In the genomic region with DNA sequence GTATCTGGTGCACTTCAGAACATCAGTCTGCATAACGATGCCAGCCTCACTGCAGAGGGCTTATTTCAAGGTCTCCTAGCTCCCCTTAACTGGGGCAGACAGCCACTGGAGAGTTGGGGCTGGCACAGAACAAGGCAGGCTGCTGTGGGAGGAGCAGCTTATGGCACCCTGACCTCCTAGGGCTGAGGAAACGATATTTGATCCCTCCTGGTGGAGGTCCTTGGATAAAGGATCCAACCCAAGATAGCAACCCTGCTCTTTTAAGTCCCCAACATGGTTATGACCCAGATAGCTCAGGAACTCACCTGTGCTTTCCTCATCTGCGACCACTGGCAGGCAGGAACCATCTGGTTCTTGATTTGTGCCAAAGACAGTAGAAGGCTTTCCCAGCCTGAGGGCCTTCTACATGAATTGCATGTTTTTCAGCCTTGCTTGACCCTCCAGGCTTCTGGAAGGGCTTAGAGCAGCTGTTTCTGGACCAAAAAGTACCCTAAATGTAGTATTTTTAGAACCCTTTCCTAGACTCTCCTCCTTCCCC, we compare ENCODE assay signal across 16 cellular contexts. TPM values are rescaled to one million over a fixed set of nuclear protein-coding genes. Genes with fewer than 3 reads are reported as not detected.
A peak's percentile ranks its signal among the peaks of the same experiment; 100 is the strongest.
DNase-seq lines count a peak whose midpoint lies in the region; ATAC-seq and TF ChIP-seq lines count a peak whose summit lies in the region.
"Had no signal": no experiment of that assay in that cellular context is flagged by ENCODE, and none has a peak within 500 bp of the region (broad histone marks: within the 10 kb centered on the region; RNA-seq: fewer than 3 reads in every experiment).

No MANE protein-coding gene starts in this region.

- H3K18ac ChIP-seq in mesenchymal stem cell (ENCODE audit: low read depth in 1 of 2, low read length in 2 of 2) (no peak overlapping the region), trophoblast cell (ENCODE audit: low read length) (no peak overlapping the region)

- H3K27me3 Mint-ChIP-seq in activated naive CD8-positive, alpha-beta T cell, result no peaks in the 10 kb centered on the region
- no peaks in the 10 kb centered on the region for H3K27me3 Mint-ChIP-seq in activated naive CD8-positive, alpha-beta T cell treated with anti-CD3 and anti-CD28 coated beads for 36 hours
- no peaks in the 10 kb centered on the region for H3K27me3 Mint-ChIP-seq in activated B cell treated with CpG ODN at 0.5 μM for 24 hours

- H2BK120ac ChIP-seq in mesenchymal stem cell (ENCODE audit: low read depth, low read length) (no peak overlapping the region), trophoblast cell (ENCODE audit: insufficient read depth, low read length, poor library complexity) (no peak overlapping the region)

- TF ChIP-seq CTCF in activated B cell treated with CpG ODN at 0.5 μM for 24 hours (IDR thresholded peaks at IDR 0.05), result no peak

- H2AK5ac ChIP-seq in mesenchymal stem cell (ENCODE audit: low read length, severe bottlenecking) (peak overlapping the region; percentile 45), trophoblast cell (ENCODE audit: low read length) (no peak overlapping the region)

- 90% methylated on average over 3 of the region's 3 CpGs for WGBS in mesenchymal stem cell
- WGBS in trophoblast cell (ENCODE audit: extremely low coverage, insufficient coverage, insufficient read length), result no CpG with 5 or more reads among the region's 3 CpGs

- peak overlapping the region; percentile 59 for H3K4me3 Mint-ChIP-seq in activated naive CD8-positive, alpha-beta T cell
- H3K4me3 Mint-ChIP-seq in activated naive CD8-positive, alpha-beta T cell treated with anti-CD3 and anti-CD28 coated beads for 36 hours, result no peak overlapping the region
- no peak overlapping the region for H3K4me3 Mint-ChIP-seq in activated B cell treated with CpG ODN at 0.5 μM for 24 hours

- H2BK5ac ChIP-seq in mesenchymal stem cell (ENCODE audit: low read depth, low read length, poor library complexity, severe bottlenecking) (no peak overlapping the region), trophoblast cell (ENCODE audit: low read depth, low read length, poor library complexity) (no peak overlapping the region)

- peaks cover 61% of the 10 kb centered on the region for H3K4me1 Mint-ChIP-seq in activated naive CD8-positive, alpha-beta T cell (ENCODE audit: low read depth)
- peaks cover 48% of the 10 kb centered on the region for H3K4me1 Mint-ChIP-seq in activated naive CD8-positive, alpha-beta T cell treated with anti-CD3 and anti-CD28 coated beads for 36 hours
- peaks cover 75% of the 10 kb centered on the region for H3K4me1 Mint-ChIP-seq in activated B cell treated with CpG ODN at 0.5 μM for 24 hours

- CTCF ChIA-PET in activated B cell treated with CpG ODN at 0.5 μM for 24 hours (lab: Charles Lee), result interaction anchor here (0.8 to 2.6 kb wide), 6 partner anchors 15 to 54 kb away, joined by 3 to 38 read pairs (median 12); a partner anchor contains a TSS

- H3K27me3 ChIP-seq in mesenchymal stem cell (ENCODE audit: control insufficient read depth in 1 of 2, insufficient read depth in 1 of 2, low read length in 2 of 2), result no peaks in the 10 kb centered on the region
- no peaks in the 10 kb centered on the region for H3K27me3 ChIP-seq in trophoblast cell (ENCODE audit: insufficient read depth, low read length)
- H3K27me3 ChIP-seq: hepatocyte, ovary had no signal

- peak overlapping the region in 1 of 2 experiments; percentile 80 for H3K23ac ChIP-seq in mesenchymal stem cell (ENCODE audit: low read length in 2 of 2)
- no peak overlapping the region for H3K23ac ChIP-seq in trophoblast cell (ENCODE audit: low read length)

- H3K4ac ChIP-seq in mesenchymal stem cell (ENCODE audit: low read depth in 1 of 2, low read length in 2 of 2) (no peak overlapping the region), trophoblast cell (ENCODE audit: low read depth, low read length) (no peak overlapping the region)

- intact Hi-C loops in activated B cell treated with CpG ODN at 0.5 μM for 24 hours (cut with micrococcal nuclease), result loop anchor here (5.0 kb wide), 1 partner anchor 106 kb away; no protein-coding TSS in a partner anchor

- H3K4me3 ChIP-seq in mesenchymal stem cell (ENCODE audit: insufficient read depth in 1 of 2, low read depth in 1 of 2, low read length in 2 of 2), result no peak overlapping the region
- H3K4me3 ChIP-seq in trophoblast cell (ENCODE audit: low read depth, low read length), result no peak overlapping the region
- H3K4me3 ChIP-seq: hepatocyte, ovary had no signal

- H3K79me1 ChIP-seq in mesenchymal stem cell (replicated peaks; ENCODE audit: low read length, poor library complexity, severe bottlenecking), result peaks cover 31% of the 10 kb centered on the region
- H3K79me1 ChIP-seq in trophoblast cell (ENCODE audit: low read length), result peaks cover 13% of the 10 kb centered on the region

- POLR2A ChIA-PET in activated B cell treated with CpG ODN at 0.5 μM for 24 hours (lab: Charles Lee), result interaction anchor here (3.4 to 9.3 kb wide), 3 partner anchors 15 to 72 kb away, joined by 13 to 191 read pairs (median 102); a partner anchor contains a TSS

- no peaks in the 10 kb centered on the region for H3K9me3 Mint-ChIP-seq in activated naive CD8-positive, alpha-beta T cell (ENCODE audit: low read depth)
- no peaks in the 10 kb centered on the region for H3K9me3 Mint-ChIP-seq in activated naive CD8-positive, alpha-beta T cell treated with anti-CD3 and anti-CD28 coated beads for 36 hours
- H3K9me3 Mint-ChIP-seq in activated B cell treated with CpG ODN at 0.5 μM for 24 hours, result no peaks in the 10 kb centered on the region

- H3K4me2 ChIP-seq in mesenchymal stem cell (ENCODE audit: low read length, poor library complexity, severe bottlenecking), result no peak overlapping the region
- no peak overlapping the region for H3K4me2 ChIP-seq in trophoblast cell (ENCODE audit: low read length)

- H4K12ac ChIP-seq in trophoblast cell (ENCODE audit: low read depth, low read length), result no peak overlapping the region

- H3K36me3 Mint-ChIP-seq in activated naive CD8-positive, alpha-beta T cell, result peaks cover 19% of the 10 kb centered on the region
- H3K36me3 Mint-ChIP-seq in activated naive CD8-positive, alpha-beta T cell treated with anti-CD3 and anti-CD28 coated beads for 36 hours, result peaks cover 34% of the 10 kb centered on the region
- peaks cover 50% of the 10 kb centered on the region for H3K36me3 Mint-ChIP-seq in activated B cell treated with CpG ODN at 0.5 μM for 24 hours (ENCODE audit: low read depth)

- ATAC-seq in activated B cell treated with CpG ODN at 0.5 μM for 24 hours (ENCODE audit: low read depth) (no peak), GM18517 (IDR thresholded peaks at IDR 0.05; ENCODE audit: unreplicated experiment) (no peak), HG03280 (IDR thresholded peaks at IDR 0.05; ENCODE audit: unreplicated experiment) (no peak), HG02763 (IDR thresholded peaks at IDR 0.05; ENCODE audit: unreplicated experiment) (no peak)

- no peaks in the 10 kb centered on the region for H3K9me3 ChIP-seq in mesenchymal stem cell (ENCODE audit: control insufficient read depth, low read length)
- H3K9me3 ChIP-seq in trophoblast cell (ENCODE audit: insufficient read depth, low read depth, low read length), result no peaks in the 10 kb centered on the region
- H3K9me3 ChIP-seq: ovary had no signal

- DNase-seq in activated naive CD8-positive, alpha-beta T cell treated with anti-CD3 and anti-CD28 coated beads for 36 hours, result no peak
- no peak for DNase-seq in activated B cell treated with CpG ODN at 0.5 μM for 24 hours
- no peak for DNase-seq in mesenchymal stem cell
- DNase-seq in trophoblast cell, result no peak
- DNase-seq: activated CD4-positive, CD25-positive, alpha-beta regulatory T cell; H7; NCI-H1092 treated with DMSO at 0.1 percent for 48 hours; NCI-H526 treated with DMSO at 0.1 percent for 48 hours; ovary had no signal

- H3K4me1 ChIP-seq in mesenchymal stem cell (ENCODE audit: control insufficient read depth, insufficient read depth, low read depth, low read length) (peaks cover 26% of the 10 kb centered on the region), trophoblast cell (ENCODE audit: control insufficient read depth in 1 of 2, insufficient read depth in 2 of 2, low read length in 2 of 2) (peaks cover 15 to 21% of the 10 kb centered on the region in 2 experiments)

- H3K79me2 ChIP-seq in trophoblast cell (ENCODE audit: control insufficient read depth, insufficient read depth, low read length, poor library complexity), result peaks cover 7% of the 10 kb centered on the region

- no peak overlapping the region for H3K14ac ChIP-seq in mesenchymal stem cell (ENCODE audit: low read length in 2 of 2)
- no peak overlapping the region for H3K14ac ChIP-seq in trophoblast cell (ENCODE audit: low read length)

- H3K36me3 ChIP-seq in mesenchymal stem cell (ENCODE audit: control insufficient read depth in 1 of 2, insufficient read depth in 2 of 2, low read depth in 1 of 2, low read length in 2 of 2), result peaks cover 17 to 23% of the 10 kb centered on the region in 2 experiments
- peaks cover 17 to 23% of the 10 kb centered on the region in 2 experiments for H3K36me3 ChIP-seq in trophoblast cell (ENCODE audit: control insufficient read depth in 1 of 2, insufficient read depth in 2 of 2, low read length in 2 of 2)
- H3K36me3 ChIP-seq: ovary had no signal

- H4K91ac ChIP-seq in mesenchymal stem cell (ENCODE audit: low read length) (no peak overlapping the region), trophoblast cell (ENCODE audit: low read depth, low read length) (no peak overlapping the region)

- H3K9ac ChIP-seq in mesenchymal stem cell (ENCODE audit: low read length), result no peak overlapping the region
- no peak overlapping the region for H3K9ac ChIP-seq in trophoblast cell (ENCODE audit: low read length)

- peak overlapping the region; percentile 66 for H4K8ac ChIP-seq in mesenchymal stem cell (ENCODE audit: low read length)
- H4K8ac ChIP-seq in trophoblast cell (ENCODE audit: low read depth, low read length), result no peak overlapping the region

- H2BK12ac ChIP-seq in mesenchymal stem cell (ENCODE audit: low read length in 2 of 2), result peak overlapping the region in 1 of 2 experiments; percentile 30
- no peak overlapping the region for H2BK12ac ChIP-seq in trophoblast cell (ENCODE audit: low read length)

- H3K27ac ChIP-seq in mesenchymal stem cell (ENCODE audit: low read length, poor library complexity, severe bottlenecking) (no peak overlapping the region), trophoblast cell (ENCODE audit: low read depth, low read length) (no peak overlapping the region)

- H2AFZ ChIP-seq in mesenchymal stem cell (ENCODE audit: low read depth, low read length) (no peak overlapping the region), trophoblast cell (ENCODE audit: insufficient read depth, low read length, poor library complexity) (no peak overlapping the region)
- H2AFZ ChIP-seq: hepatocyte had no signal

- peak overlapping the region; percentile 41 for H3K27ac Mint-ChIP-seq in activated naive CD8-positive, alpha-beta T cell
- no peak overlapping the region for H3K27ac Mint-ChIP-seq in activated naive CD8-positive, alpha-beta T cell treated with anti-CD3 and anti-CD28 coated beads for 36 hours
- peak overlapping the region; percentile 95 for H3K27ac Mint-ChIP-seq in activated B cell treated with CpG ODN at 0.5 μM for 24 hours

- H2BK15ac ChIP-seq in mesenchymal stem cell (ENCODE audit: low read depth, poor library complexity, severe bottlenecking), result no peak overlapping the region

RNA-seq across cellular contexts. Expression of a gene that starts 2.8 kb away (rescaled TPM):
- 100 to 1,000 TPM; 109 to 113 TPM for total RNA-seq in activated naive CD8-positive, alpha-beta T cell treated with anti-CD3 and anti-CD28 coated beads for 36 hours
- total RNA-seq in activated B cell treated with CpG ODN at 0.5 μM for 24 hours, result 117 and 121 TPM in 2 replicates
- 107 TPM for polyA plus RNA-seq in mesenchymal stem cell (2013, experiment 1 of 2)
- 104 TPM for polyA plus RNA-seq in mesenchymal stem cell (2013, experiment 2 of 2)
- 82.6 and 93.9 TPM in 2 replicates for polyA plus RNA-seq in trophoblast cell (2013)

RNA-seq across cellular contexts. Expression of a gene that starts 7.5 kb away (rescaled TPM):
- 1 to 10 TPM; 1.3 to 1.4 TPM for total RNA-seq in activated naive CD8-positive, alpha-beta T cell treated with anti-CD3 and anti-CD28 coated beads for 36 hours
- 8.2 and 8.7 TPM in 2 replicates for total RNA-seq in activated B cell treated with CpG ODN at 0.5 μM for 24 hours
- polyA plus RNA-seq in mesenchymal stem cell (2013, experiment 1 of 2), result 84.4 TPM
- 86.4 TPM for polyA plus RNA-seq in mesenchymal stem cell (2013, experiment 2 of 2)
- 77.9 and 87.2 TPM in 2 replicates for polyA plus RNA-seq in trophoblast cell (2013)

RNA-seq across cellular contexts. Expression of a gene that starts 10.4 kb away (rescaled TPM):
- 100 to 1,000 TPM; 209 to 213 TPM for total RNA-seq in activated naive CD8-positive, alpha-beta T cell treated with anti-CD3 and anti-CD28 coated beads for 36 hours
- total RNA-seq in activated B cell treated with CpG ODN at 0.5 μM for 24 hours, result 143 and 164 TPM in 2 replicates
- polyA plus RNA-seq in mesenchymal stem cell (2013, experiment 1 of 2), result 46.6 TPM
- polyA plus RNA-seq in mesenchymal stem cell (2013, experiment 2 of 2), result 47.0 TPM
- polyA plus RNA-seq in trophoblast cell (2013), result 53.1 and 54.3 TPM in 2 replicates

RNA-seq across cellular contexts. Expression of a gene that starts 35.2 kb away (rescaled TPM):
- 1 to 10 TPM; 6.3 to 6.9 TPM for total RNA-seq in activated naive CD8-positive, alpha-beta T cell treated with anti-CD3 and anti-CD28 coated beads for 36 hours
- 76.4 and 77.8 TPM in 2 replicates for total RNA-seq in activated B cell treated with CpG ODN at 0.5 μM for 24 hours
- 40.1 TPM for polyA plus RNA-seq in mesenchymal stem cell (2013, experiment 1 of 2)
- polyA plus RNA-seq in mesenchymal stem cell (2013, experiment 2 of 2), result 32.4 TPM
- polyA plus RNA-seq in trophoblast cell (2013), result 2.0 and 2.9 TPM in 2 replicates

RNA-seq across cellular contexts. Expression of a gene that starts 49.4 kb away (rescaled TPM):
- total RNA-seq in activated naive CD8-positive, alpha-beta T cell treated with anti-CD3 and anti-CD28 coated beads for 36 hours, result not detected
- total RNA-seq in activated B cell treated with CpG ODN at 0.5 μM for 24 hours, result not detected in 2 replicates
- 0.44 TPM for polyA plus RNA-seq in mesenchymal stem cell (2013, experiment 1 of 2)
- 0.42 TPM for polyA plus RNA-seq in mesenchymal stem cell (2013, experiment 2 of 2)
- polyA plus RNA-seq in trophoblast cell (2013), result 0.08 and 0.18 TPM in 2 replicates
- total RNA-seq: cardiac septum, H7, hepatocyte, liver, ovary had no signal
- polyA plus RNA-seq: liver had no signal
